28 cellular contexts compared by ENCODE assay signal in genomic region chr22:25558341-25558740, GRCh38.
"Had no signal": no experiment of that assay in that cellular context is flagged by ENCODE, and none has a peak within 500 bp of the region (broad histone marks: within the 10 kb centered on the region; RNA-seq: fewer than 3 reads in every experiment).

No MANE protein-coding gene starts in this region.

- H3K36me3 Mint-ChIP-seq: brain, WTC11 had no signal

- H3K9me3 Mint-ChIP-seq: activated naive CD4-positive, alpha-beta T cell treated with anti-CD3 and anti-CD28 coated beads for 36 hours; activated naive CD4-positive, alpha-beta T cell treated with anti-CD3 and anti-CD28 coated beads, Interleukin-2, amount 50 U/mL, for 72 hours; activated T-cell treated with anti-CD3 and anti-CD28 coated beads, Interleukin-2, amount 50 U/mL, for 24 hours; activated T-helper 2 cell treated with anti-CD3 and anti-CD28 coated beads, Interferon-gamma antibody, Interleukin-2, Interleukin-4, amounts not matched to agents 10 μg/mL and 5 μg/mL and 100 μg/mL, durations not matched to agents 14 hours and 24 hours and 36 hours; brain; WTC11 had no signal

- H3K4me3 Mint-ChIP-seq: activated CD4-positive, alpha-beta T cell treated with anti-CD3 and anti-CD28 coated beads for 36 hours; activated CD4-positive, alpha-beta T cell treated with anti-CD3 and anti-CD28 coated beads, Interleukin-2, amount 10 ng/mL, durations not matched to agents 7 days and 5 days; activated CD8-positive, alpha-beta T cell treated with anti-CD3 and anti-CD28 coated beads, Interleukin-2, amount 10 ng/mL, durations not matched to agents 7 days and 5 days; activated naive CD4-positive, alpha-beta T cell treated with anti-CD3 and anti-CD28 coated beads for 36 hours; activated T-cell treated with anti-CD3 and anti-CD28 coated beads, Interleukin-2, amount 50 U/mL, for 24 hours; WTC11 had no signal

- ATAC-seq: activated CD4-positive, alpha-beta T cell treated with anti-CD3 and anti-CD28 coated beads for 36 hours; activated CD4-positive, CD25-positive, alpha-beta regulatory T cell treated with anti-CD3 and anti-CD28 coated beads, Interleukin-2, amount 50 U/mL, for 24 hours; activated CD8-positive, alpha-beta T cell treated with anti-CD3 and anti-CD28 coated beads, Interleukin-2, amount 10 ng/mL, durations not matched to agents 7 days and 5 days; activated naive CD4-positive, alpha-beta T cell treated with anti-CD3 and anti-CD28 coated beads, Interleukin-2, amount 50 U/mL, for 72 hours; K562; PC-3; WTC11 had no signal

- H3K27me3 Mint-ChIP-seq: activated CD4-positive, alpha-beta T cell treated with anti-CD3 and anti-CD28 coated beads for 36 hours; brain had no signal

- DNase-seq: activated CD4-positive, alpha-beta T cell treated with anti-CD3 and anti-CD28 coated beads for 36 hours; activated CD4-positive, alpha-beta T cell treated with anti-CD3 and anti-CD28 coated beads, Interleukin-2, amount 10 ng/mL, durations not matched to agents 7 days and 5 days; activated CD4-positive, alpha-beta T cell treated with anti-CD3 and anti-CD28 coated beads, Interleukin-2, amount 50 U/mL, for 48 hours; activated CD8-positive, alpha-beta T cell treated with anti-CD3 and anti-CD28 coated beads, Interleukin-2, amount 10 ng/mL, durations not matched to agents 7 days and 5 days; activated gamma-delta T cell treated with Interleukin-2 at 50 U/mL for 16 hours; activated naive CD4-positive, alpha-beta T cell treated with anti-CD3 and anti-CD28 coated beads for 36 hours; activated T-cell treated with anti-CD3 and anti-CD28 coated beads, Interleukin-2, amount 50 U/mL, for 24 hours; adrenal gland; anterior cingulate cortex; NCI-H1105; NCI-H1417 treated with DMSO at 0.1 percent for 48 hours; NCI-H187 treated with DMSO at 0.1 percent for 48 hours; NCI-H2081; NCI-H226; NCI-H446 treated with DMSO at 0.1 percent for 48 hours; NCI-H524; NK-92 treated with Interleukin-12 subunit alpha and Interleukin-12 subunit beta, amount 100 ng/mL, for 24 hours; PC-3; Peyer's patch; RPMI8226; SHP77 treated with DMSO at 0.1 percent for 48 hours; T1000 had no signal

- H3K27ac Mint-ChIP-seq: activated CD4-positive, alpha-beta T cell treated with anti-CD3 and anti-CD28 coated beads for 36 hours; activated CD8-positive, alpha-beta T cell treated with anti-CD3 and anti-CD28 coated beads, Interleukin-2, amount 10 ng/mL, durations not matched to agents 7 days and 5 days; activated naive CD4-positive, alpha-beta T cell treated with anti-CD3 and anti-CD28 coated beads for 36 hours; activated T-cell treated with anti-CD3 and anti-CD28 coated beads, Interleukin-2, amount 50 U/mL, for 24 hours; activated T-helper 2 cell treated with anti-CD3 and anti-CD28 coated beads, Interferon-gamma antibody, Interleukin-2, Interleukin-4, amounts not matched to agents 10 μg/mL and 5 μg/mL and 100 μg/mL, durations not matched to agents 14 hours and 24 hours and 36 hours; WTC11 had no signal
